Comparison of ENCODE assay signal across 17 cellular contexts in genomic region chr2:157691695-157692094, GRCh38.
"Had no signal": no experiment of that assay in that cellular context is flagged by ENCODE, and none has a peak within 500 bp of the region (broad histone marks: within the 10 kb centered on the region; RNA-seq: fewer than 3 reads in every experiment).

No MANE protein-coding gene starts in this region.

- H3K27me3 ChIP-seq: dorsolateral prefrontal cortex, esophagus squamous epithelium, heart left ventricle, upper lobe of right lung had no signal

- FAIRE-seq: endometrium had no signal

- H3K9me3 ChIP-seq: esophagus squamous epithelium, psoas muscle, upper lobe of right lung had no signal

- ATAC-seq: activated CD8-positive, alpha-beta T cell treated with anti-CD3 and anti-CD28 coated beads for 36 hours; activated T-cell treated with anti-CD3 and anti-CD28 coated beads, Interleukin-2, amount 50 U/mL, for 72 hours; heart left ventricle; left colon; sciatic nerve; upper lobe of right lung had no signal

- H3K36me3 ChIP-seq: esophagus squamous epithelium, heart left ventricle, upper lobe of right lung had no signal

- H3K4me3 ChIP-seq: dorsolateral prefrontal cortex, esophagus squamous epithelium, heart left ventricle, psoas muscle, upper lobe of right lung had no signal

- H3K4me1 ChIP-seq: esophagus squamous epithelium, heart left ventricle, psoas muscle, upper lobe of right lung had no signal

- DNase-seq: activated CD8-positive, alpha-beta memory T cell treated with anti-CD3 and anti-CD28 coated beads, Interleukin-2, amount 50 U/mL, for 4 hours; activated CD8-positive, alpha-beta T cell treated with anti-CD3 and anti-CD28 coated beads for 36 hours; activated gamma-delta T cell treated with Interleukin-2 at 50 U/mL for 16 hours; activated naive CD8-positive, alpha-beta T cell treated with anti-CD3 and anti-CD28 coated beads for 36 hours; activated T-cell treated with anti-CD3 and anti-CD28 coated beads, Interleukin-2, amount 50 U/mL, for 72 hours; dorsolateral prefrontal cortex; esophagus squamous epithelium; heart left ventricle; left colon; occipital lobe; psoas muscle; stimulated activated CD4-positive, alpha-beta T cell treated with anti-CD3 and anti-CD28 coated beads, Interleukin-4, amount 100 ng/mL, for 1 hour; stimulated activated CD8-positive, alpha-beta memory T cell treated with anti-CD3 and anti-CD28 coated beads, Interleukin-4, amount 100 ng/mL, for 48 hours; T1000; upper lobe of right lung had no signal

- H3K27ac ChIP-seq: dorsolateral prefrontal cortex, esophagus squamous epithelium, heart left ventricle, upper lobe of right lung had no signal
